In genomic region chr3:46931631-46932441, GRCh38 we compare ENCODE assay signal across 9 cellular contexts. TPM values are rescaled to one million over a fixed set of nuclear protein-coding genes. Genes with fewer than 3 reads are reported as not detected.
DNase-seq lines count a peak whose midpoint lies in the region; ATAC-seq and TF ChIP-seq lines count a peak whose summit lies in the region.
"Had no signal": no experiment of that assay in that cellular context is flagged by ENCODE, and none has a peak within 500 bp of the region (broad histone marks: within the 10 kb centered on the region; RNA-seq: fewer than 3 reads in every experiment).

No MANE protein-coding gene starts in this region.

- H3K27ac Mint-ChIP-seq in osteocyte (ENCODE audit: unreplicated experiment) (peak overlapping the region; percentile 93), GM23338 (no peak overlapping the region)

- no peaks in the 10 kb centered on the region for H3K27me3 Mint-ChIP-seq in osteocyte (ENCODE audit: unreplicated experiment)
- H3K27me3 Mint-ChIP-seq in GM23338 (ENCODE audit: insufficient read depth, low read depth, poor library complexity): peaks cover 4% of the 10 kb centered on the region

- H3K27ac ChIP-seq in HEK293 (ENCODE audit: extremely low read depth, low read depth, low read length) (no peak overlapping the region), esophagus muscularis mucosa (replicated peaks in 1 of 4) (peak overlapping the region; percentile 73 to 83 (median 80)), GM23338 (ENCODE audit: low read depth) (no peak overlapping the region)

- H3F3A ChIP-seq in GM23338 (replicated peaks; ENCODE audit: low read depth): 0 out of 2 replicates have a peak, but pooled peaks cover 7% of the 10 kb centered on the region

- intact Hi-C loops in esophagus muscularis mucosa (cut with DNase I): no loop called here

- TF ChIP-seq CTCF in HEK293 (tag by site-specific recombination; IDR thresholded peaks at IDR 0.05) (no peak), esophagus muscularis mucosa (IDR thresholded peaks at IDR 0.05) (no peak), osteocyte (IDR thresholded peaks at IDR 0.05) (no peak), GM23338 (conservative IDR thresholded peaks at IDR 0.05; ENCODE audit: low read depth in 2 of 2) (no peak)

- H3K9me2 ChIP-seq in GM23338 (ENCODE audit: insufficient read depth): no peaks in the 10 kb centered on the region

- H3K36me3 Mint-ChIP-seq in osteocyte (ENCODE audit: unreplicated experiment) (peaks cover 5% of the 10 kb centered on the region), GM23338 (ENCODE audit: low read depth) (peaks cover 7% of the 10 kb centered on the region; the same call in 1 of the 3 replicates)

- POLR2A ChIA-PET in HEK293 (lab: Yijun Ruan, JAX): no interaction called here

- ATAC-seq in GM21619 (IDR thresholded peaks at IDR 0.05; ENCODE audit: unreplicated experiment) (no peak), GM23338 (no peak), HG03521 (IDR thresholded peaks at IDR 0.05; ENCODE audit: unreplicated experiment) (no peak)

- peaks cover 77% of the 10 kb centered on the region for H3K4me1 Mint-ChIP-seq in osteocyte (ENCODE audit: unreplicated experiment)
- peaks cover 40% of the 10 kb centered on the region for H3K4me1 Mint-ChIP-seq in GM23338

- H3K4me3 Mint-ChIP-seq in osteocyte (ENCODE audit: unreplicated experiment) (peak overlapping the region; percentile 15), GM23338 (no peak overlapping the region)
- H3K4me3 Mint-ChIP-seq: neural crest cell had no signal

- peaks cover 77% of the 10 kb centered on the region for H3K79me2 ChIP-seq in GM23338 (replicated peaks; ENCODE audit: insufficient read depth)

- DNase-seq in SW480 (ENCODE audit: low spot score): peak; percentile 91
- DNase-seq in esophagus muscularis mucosa (ENCODE audit: extremely low spot score): no peak
- no peak for DNase-seq in osteocyte (ENCODE audit: extremely low spot score, unreplicated experiment)
- no peak for DNase-seq in cerebellar cortex (ENCODE audit: low spot score)
- no peak for DNase-seq in GM23338 (ENCODE audit: low spot score)

- 23% methylated on average over 6 of the region's 6 CpGs for WGBS in esophagus muscularis mucosa

- CTCF ChIA-PET in HEK293 (lab: Yijun Ruan, JAX): interaction anchor here (0.6 to 0.7 kb wide), 2 partner anchors 151 to 1272 kb away, joined by 3 to 4 read pairs; no protein-coding TSS in a partner anchor

- no peak for TF ChIP-seq EP300 in esophagus muscularis mucosa (IDR thresholded peaks at IDR 0.05)

- TF ChIP-seq POLR2A in esophagus muscularis mucosa (IDR thresholded peaks at IDR 0.05; ENCODE audit: low read depth): no peak

- no peak overlapping the region for H2AFZ ChIP-seq in GM23338

- peaks cover 0 to 53% of the 10 kb centered on the region in 2 experiments; a peak in 1 of 3 replicates for H3K36me3 ChIP-seq in HEK293 (ENCODE audit: control insufficient read depth in 2 of 2, insufficient read depth in 1 of 2, low read length in 2 of 2)
- H3K36me3 ChIP-seq in esophagus muscularis mucosa: peaks cover 0 to 22% (median 9%) of the 10 kb centered on the region in 4 donors
- H3K36me3 ChIP-seq in GM23338 (ENCODE audit: insufficient read depth): no peaks in the 10 kb centered on the region; the same call in 1 of the 2 replicates

- no peaks in the 10 kb centered on the region for H3K9me3 Mint-ChIP-seq in osteocyte (ENCODE audit: unreplicated experiment)
- no peaks in the 10 kb centered on the region for H3K9me3 Mint-ChIP-seq in GM23338
- H3K9me3 Mint-ChIP-seq: neural crest cell had no signal

- peaks cover 38% of the 10 kb centered on the region for H4K20me1 ChIP-seq in GM23338 (replicated peaks; ENCODE audit: insufficient read depth)

- H3K4me3 ChIP-seq in HEK293 (ENCODE audit: low read depth, low read length): no peak overlapping the region
- no peak overlapping the region for H3K4me3 ChIP-seq in esophagus muscularis mucosa
- H3K4me3 ChIP-seq in GM23338: no peak overlapping the region

- H3K9me3 ChIP-seq in HEK293 (ENCODE audit: control insufficient read depth, insufficient read depth, low read depth, low read length) (no peaks in the 10 kb centered on the region), esophagus muscularis mucosa (no peaks in the 10 kb centered on the region)

- no peak overlapping the region for H3K4me2 ChIP-seq in GM23338

- H3K4me1 ChIP-seq in HEK293 (ENCODE audit: control insufficient read depth, insufficient read depth, low read length) (peaks cover 11% of the 10 kb centered on the region), esophagus muscularis mucosa (peaks cover 99 to 100% (median 100%) of the 10 kb centered on the region in 4 donors), GM23338 (ENCODE audit: insufficient read depth) (peaks cover 12% of the 10 kb centered on the region; the same call in 1 of the 2 replicates)

- H3K27me3 ChIP-seq in esophagus muscularis mucosa (no peaks in the 10 kb centered on the region), GM23338 (ENCODE audit: insufficient read depth) (no peaks in the 10 kb centered on the region)

TF ChIP-seq in HEK293, 187 proteins besides CTCF, POLR2A, EP300 and RAD21 (continues in another document):
- TF ChIP-seq ZNF785 (tag by site-specific recombination; IDR thresholded peaks at IDR 0.05): no peak
- no peak for TF ChIP-seq ZNF155 (tag by site-specific recombination; IDR thresholded peaks at IDR 0.05)
- TF ChIP-seq ZBTB17 (tag by site-specific recombination; IDR thresholded peaks at IDR 0.05): peak; percentile 37
- no peak for TF ChIP-seq MEIS1 (CRISPR knock-in tag; IDR thresholded peaks at IDR 0.05; ENCODE audit: borderline replicate concordance)
- TF ChIP-seq ZNF707 (tag by site-specific recombination; IDR thresholded peaks at IDR 0.05): no peak
- 0 out of 2 replicates have a peak, but pooled peaks have one; percentile 35 for TF ChIP-seq IKZF3 (tag by site-specific recombination; IDR thresholded peaks at IDR 0.05)
- TF ChIP-seq ZNF624 (tag by site-specific recombination; IDR thresholded peaks at IDR 0.05): no peak
- TF ChIP-seq ATF2 (tag by site-specific recombination; IDR thresholded peaks at IDR 0.05; ENCODE audit: low read depth): no peak
- TF ChIP-seq ZNF146 (tag by site-specific recombination; IDR thresholded peaks at IDR 0.05): no peak
- TF ChIP-seq GLIS1 (tag by site-specific recombination; IDR thresholded peaks at IDR 0.05): no peak
- TF ChIP-seq KLF1 (tag by site-specific recombination; IDR thresholded peaks at IDR 0.05): no peak

TF ChIP-seq in GM23338, 12 proteins besides CTCF, POLR2A, EP300 and RAD21 (continues in another document):
- TF ChIP-seq POLR2AphosphoS5 (IDR thresholded peaks at IDR 0.05; ENCODE audit: low read depth): no peak
- TF ChIP-seq ZNF331 (CRISPR knock-in tag; IDR thresholded peaks at IDR 0.05; ENCODE audit: low read depth): no peak
- TF ChIP-seq, protein P1, sequence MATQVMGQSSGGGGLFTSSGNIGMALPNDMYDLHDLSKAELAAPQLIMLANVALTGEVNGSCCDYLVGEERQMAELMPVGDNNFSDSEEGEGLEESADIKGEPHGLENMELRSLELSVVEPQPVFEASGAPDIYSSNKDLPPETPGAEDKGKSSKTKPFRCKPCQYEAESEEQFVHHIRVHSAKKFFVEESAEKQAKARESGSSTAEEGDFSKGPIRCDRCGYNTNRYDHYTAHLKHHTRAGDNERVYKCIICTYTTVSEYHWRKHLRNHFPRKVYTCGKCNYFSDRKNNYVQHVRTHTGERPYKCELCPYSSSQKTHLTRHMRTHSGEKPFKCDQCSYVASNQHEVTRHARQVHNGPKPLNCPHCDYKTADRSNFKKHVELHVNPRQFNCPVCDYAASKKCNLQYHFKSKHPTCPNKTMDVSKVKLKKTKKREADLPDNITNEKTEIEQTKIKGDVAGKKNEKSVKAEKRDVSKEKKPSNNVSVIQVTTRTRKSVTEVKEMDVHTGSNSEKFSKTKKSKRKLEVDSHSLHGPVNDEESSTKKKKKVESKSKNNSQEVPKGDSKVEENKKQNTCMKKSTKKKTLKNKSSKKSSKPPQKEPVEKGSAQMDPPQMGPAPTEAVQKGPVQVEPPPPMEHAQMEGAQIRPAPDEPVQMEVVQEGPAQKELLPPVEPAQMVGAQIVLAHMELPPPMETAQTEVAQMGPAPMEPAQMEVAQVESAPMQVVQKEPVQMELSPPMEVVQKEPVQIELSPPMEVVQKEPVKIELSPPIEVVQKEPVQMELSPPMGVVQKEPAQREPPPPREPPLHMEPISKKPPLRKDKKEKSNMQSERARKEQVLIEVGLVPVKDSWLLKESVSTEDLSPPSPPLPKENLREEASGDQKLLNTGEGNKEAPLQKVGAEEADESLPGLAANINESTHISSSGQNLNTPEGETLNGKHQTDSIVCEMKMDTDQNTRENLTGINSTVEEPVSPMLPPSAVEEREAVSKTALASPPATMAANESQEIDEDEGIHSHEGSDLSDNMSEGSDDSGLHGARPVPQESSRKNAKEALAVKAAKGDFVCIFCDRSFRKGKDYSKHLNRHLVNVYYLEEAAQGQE (IDR thresholded peaks at IDR 0.05; ENCODE audit: unreplicated experiment): no peak
- TF ChIP-seq STAT1 (IDR thresholded peaks at IDR 0.05; ENCODE audit: unreplicated experiment): no peak
- no peak for TF ChIP-seq EZH2phosphoT487 (IDR thresholded peaks at IDR 0.05; ENCODE audit: unreplicated experiment)
- no peak for TF ChIP-seq ZNF114 (CRISPR knock-in tag; IDR thresholded peaks at IDR 0.05)
- TF ChIP-seq ETS1 (IDR thresholded peaks at IDR 0.05): no peak
- no peak for TF ChIP-seq JUNB (IDR thresholded peaks at IDR 0.05; ENCODE audit: unreplicated experiment)
- TF ChIP-seq NANOG (IDR thresholded peaks at IDR 0.05; ENCODE audit: borderline replicate concordance): no peak

RNA-seq across cellular contexts. Expression of gene CCDC12, which starts 44.7 kb away (rescaled TPM):
- total RNA-seq in esophagus muscularis mucosa (10 to 100 TPM; 27.5 to 54.8 (median 36.7) TPM), osteocyte (34.5 and 37.4 TPM in 2 replicates)
- 35.1 and 42.9 TPM in 2 replicates for total RNA-seq in GM23338 (2014; rRNA removed; shearing (Covaris generic))
- 133 and 136 TPM in 2 replicates for polyA plus RNA-seq in GM23338 (2016; fragmentation: Nextera tagmentation; extraction: Ambion mirVana)

RNA-seq across cellular contexts. Expression of gene NBEAL2, which starts 47.6 kb away (rescaled TPM):
- total RNA-seq in esophagus muscularis mucosa (10 to 100 TPM; 16.6 to 22.1 (median 21.2) TPM), osteocyte (14.0 and 21.8 TPM in 2 replicates)
- 66.1 and 79.9 TPM in 2 replicates for total RNA-seq in GM23338 (2014; rRNA removed; shearing (Covaris generic))
- 13.5 and 14.0 TPM in 2 replicates for polyA plus RNA-seq in GM23338 (2016; fragmentation: Nextera tagmentation; extraction: Ambion mirVana)

RNA-seq across cellular contexts. Expression of gene PTH1R, which starts 54.3 kb away (rescaled TPM):
- total RNA-seq in esophagus muscularis mucosa (10 to 100 TPM in 2 of 4 donors, 1 to 10 TPM in 2; 2.1 to 26.8 (median 14.5) TPM), osteocyte (12.9 and 15.4 TPM in 2 replicates)
- total RNA-seq in GM23338 (2014; rRNA removed; shearing (Covaris generic)): 1.3 and 5.7 TPM in 2 replicates
- 1.1 and 1.9 TPM in 2 replicates for polyA plus RNA-seq in GM23338 (2016; fragmentation: Nextera tagmentation; extraction: Ambion mirVana)

Comparison
In these comparisons a context has a peak if more than half of its experiments do, and no peak if none do; other contexts are left out.
1. H3K27ac ChIP-seq: peak in esophagus muscularis mucosa (4 of 4); none in HEK293 (single experiment) and GM23338 (single experiment).